Comparison of ENCODE assay signal across 20 cellular contexts in genomic region chr11:65401073-65401802, GRCh38. TPM values are rescaled to one million over a fixed set of nuclear protein-coding genes. Genes with fewer than 3 reads are reported as not detected.
A peak's percentile ranks its signal among the peaks of the same experiment; 100 is the strongest.
DNase-seq lines count a peak whose midpoint lies in the region; ATAC-seq and TF ChIP-seq lines count a peak whose summit lies in the region.
"Had no signal": no experiment of that assay in that cellular context is flagged by ENCODE, and none has a peak within 500 bp of the region (broad histone marks: within the 10 kb centered on the region; RNA-seq: fewer than 3 reads in every experiment).

No MANE protein-coding gene starts in this region.

- H2AFZ ChIP-seq in GM23338: no peak overlapping the region

- H3K27me3 Mint-ChIP-seq in GM23338 (ENCODE audit: insufficient read depth, low read depth, poor library complexity): peaks cover 9% of the 10 kb centered on the region
- H3K27me3 Mint-ChIP-seq: activated CD4-positive, alpha-beta T cell treated with anti-CD3 and anti-CD28 coated beads for 36 hours; CD4-positive, CD25-positive, alpha-beta regulatory T cell had no signal

- peaks cover 16% of the 10 kb centered on the region; the same call in 2 of the 3 replicates for H3K36me3 Mint-ChIP-seq in GM23338 (ENCODE audit: low read depth)
- H3K36me3 Mint-ChIP-seq in stimulated activated effector memory CD8-positive, alpha-beta T cell treated with anti-CD3 and anti-CD28 coated beads, Interleukin-12 subunit alpha, Interleukin-12 subunit beta, amount 100 ng/mL, for 72 hours: peaks cover 92% of the 10 kb centered on the region

- H3K27me3 ChIP-seq in GM23338 (ENCODE audit: insufficient read depth) (no peaks in the 10 kb centered on the region), tibial artery (no peaks in the 10 kb centered on the region)
- H3K27me3 ChIP-seq: cardiac muscle cell, neutrophil had no signal

- no peak overlapping the region; the same call in 1 of the 2 replicates for H3K27ac Mint-ChIP-seq in GM23338
- peak overlapping the region; percentile 65 for H3K27ac Mint-ChIP-seq in stimulated activated effector memory CD8-positive, alpha-beta T cell treated with anti-CD3 and anti-CD28 coated beads, Interleukin-12 subunit alpha, Interleukin-12 subunit beta, amount 100 ng/mL, for 72 hours
- H3K27ac Mint-ChIP-seq: activated CD4-positive, alpha-beta T cell treated with anti-CD3 and anti-CD28 coated beads for 36 hours; CD4-positive, CD25-positive, alpha-beta regulatory T cell had no signal

- H3K79me2 ChIP-seq in GM23338 (replicated peaks; ENCODE audit: insufficient read depth): no peaks in the 10 kb centered on the region

- ATAC-seq in GM23338 (peak; percentile 66), left colon (peak; percentile 50), GM18502 (IDR thresholded peaks at IDR 0.05; ENCODE audit: poor library complexity, unreplicated experiment) (no peak)
- no peak for ATAC-seq in stimulated activated effector memory CD8-positive, alpha-beta T cell treated with anti-CD3 and anti-CD28 coated beads, Interleukin-12 subunit alpha, Interleukin-12 subunit beta, amount 100 ng/mL, for 72 hours
- ATAC-seq: activated CD4-positive, alpha-beta T cell treated with anti-CD3 and anti-CD28 coated beads for 36 hours had no signal

- POLR2A ChIA-PET in RWPE1 (lab: Yijun Ruan, JAX; ENCODE audit: low non-redundant PET): no interaction called here

- no peak overlapping the region for H3K4me2 ChIP-seq in GM23338

- peaks cover 10% of the 10 kb centered on the region for H3K4me1 Mint-ChIP-seq in GM23338
- peaks cover 14% of the 10 kb centered on the region for H3K4me1 Mint-ChIP-seq in stimulated activated effector memory CD8-positive, alpha-beta T cell treated with anti-CD3 and anti-CD28 coated beads, Interleukin-12 subunit alpha, Interleukin-12 subunit beta, amount 100 ng/mL, for 72 hours

- H3K9me2 ChIP-seq in GM23338 (ENCODE audit: insufficient read depth): no peaks in the 10 kb centered on the region

- no peaks in the 10 kb centered on the region for H4K20me1 ChIP-seq in GM23338 (replicated peaks; ENCODE audit: insufficient read depth)

- H3K4me3 ChIP-seq in GM23338: no peak overlapping the region
- no peak overlapping the region for H3K4me3 ChIP-seq in tibial artery
- H3K4me3 ChIP-seq: cardiac muscle cell had no signal

- H3K36me3 ChIP-seq in GM23338 (ENCODE audit: insufficient read depth): no peaks in the 10 kb centered on the region
- peaks cover 32 to 97% (median 73%) of the 10 kb centered on the region in 3 donors for H3K36me3 ChIP-seq in tibial artery

- H3K4me1 ChIP-seq in GM23338 (ENCODE audit: insufficient read depth): 0 out of 2 replicates have a peak, but pooled peaks cover 6% of the 10 kb centered on the region
- H3K4me1 ChIP-seq in tibial artery: no peaks in the 10 kb centered on the region

- no peaks in the 10 kb centered on the region for H3F3A ChIP-seq in GM23338 (replicated peaks; ENCODE audit: low read depth)

- intact Hi-C loops in left colon (cut with DNase I, micrococcal nuclease) (no loop called here), tibial artery (cut with DNase I; ENCODE audit: low total_unique reads) (no loop called here)

- H3K27ac ChIP-seq in GM23338 (ENCODE audit: low read depth) (no peak overlapping the region), RWPE1 (peak overlapping the region; percentile 15), tibial artery (no peak overlapping the region)
- H3K27ac ChIP-seq: cardiac muscle cell, neutrophil had no signal

- H3K9me3 Mint-ChIP-seq in GM23338: no peaks in the 10 kb centered on the region
- no peaks in the 10 kb centered on the region for H3K9me3 Mint-ChIP-seq in stimulated activated effector memory CD8-positive, alpha-beta T cell treated with anti-CD3 and anti-CD28 coated beads, Interleukin-12 subunit alpha, Interleukin-12 subunit beta, amount 100 ng/mL, for 72 hours
- H3K9me3 Mint-ChIP-seq: CD4-positive, CD25-positive, alpha-beta regulatory T cell had no signal

- peak; percentile 49 for DNase-seq in GM23338 (ENCODE audit: low spot score)
- no peak for DNase-seq in RWPE1 (ENCODE audit: low spot score)
- no peak for DNase-seq in left colon
- no peak for DNase-seq in stimulated activated effector memory CD8-positive, alpha-beta T cell treated with anti-CD3 and anti-CD28 coated beads, Interleukin-12 subunit alpha, Interleukin-12 subunit beta, amount 100 ng/mL, for 72 hours (ENCODE audit: low spot score in 2 of 2)
- DNase-seq in NCI-H2107 treated with DMSO at 0.1 percent for 48 hours (lab: John Stamatoyannopoulos, UW; ENCODE audit: unreplicated experiment): no peak
- no peak for DNase-seq in tibial artery
- DNase-seq: activated CD4-positive, alpha-beta T cell treated with anti-CD3 and anti-CD28 coated beads for 36 hours; activated naive CD4-positive, alpha-beta T cell treated with anti-CD3 and anti-CD28 coated beads, Interleukin-2, amount 50 U/mL, for 16 hours; CD4-positive, CD25-positive, alpha-beta regulatory T cell; dermis blood vessel endothelial cell; GOT3; islet precursor cell; MV-4-11; NCI-H1694 treated with DMSO at 0.1 percent for 48 hours; NCI-H526; substantia nigra had no signal

- CTCF ChIA-PET in RWPE1 (lab: Yijun Ruan, JAX): interaction anchor here (0.7 to 2.5 kb wide), 2 partner anchors 14 kb away, joined by 5 to 7 read pairs; no protein-coding TSS in a partner anchor

- H3K4me3 Mint-ChIP-seq in GM23338: peak overlapping the region; percentile 36; the same call in 1 of the 3 replicates
- no peak overlapping the region for H3K4me3 Mint-ChIP-seq in stimulated activated effector memory CD8-positive, alpha-beta T cell treated with anti-CD3 and anti-CD28 coated beads, Interleukin-12 subunit alpha, Interleukin-12 subunit beta, amount 100 ng/mL, for 72 hours
- H3K4me3 Mint-ChIP-seq: activated CD4-positive, alpha-beta T cell treated with anti-CD3 and anti-CD28 coated beads for 36 hours; CD4-positive, CD25-positive, alpha-beta regulatory T cell had no signal

- H3K9me3 ChIP-seq in tibial artery: no peaks in the 10 kb centered on the region
- H3K9me3 ChIP-seq: neutrophil had no signal

- TF ChIP-seq CTCF in GM23338 (conservative IDR thresholded peaks at IDR 0.05; ENCODE audit: low read depth in 2 of 2): peak in 1 of 2 experiments; percentile 35; a peak in 2 of 4 replicates
- no peak for TF ChIP-seq CTCF in RWPE1 (conservative IDR thresholded peaks at IDR 0.05; ENCODE audit: low read depth)
- TF ChIP-seq CTCF in tibial artery (IDR thresholded peaks at IDR 0.05): no peak

TF ChIP-seq in GM23338, 12 proteins besides CTCF, POLR2A, EP300 and RAD21 (continues in another document):
- TF ChIP-seq ZNF114 (CRISPR knock-in tag; IDR thresholded peaks at IDR 0.05): no peak

RNA-seq across cellular contexts. Expression of gene FRMD8, which starts 14.8 kb away (rescaled TPM):
- 35.4 and 41.4 TPM in 2 replicates for total RNA-seq in GM23338 (2014; rRNA removed; shearing (Covaris generic))
- polyA plus RNA-seq in GM23338 (2016; fragmentation: Nextera tagmentation; extraction: Ambion mirVana): 6.2 and 7.0 TPM in 2 replicates
- total RNA-seq in left colon: 10 to 100 TPM; 38.1 to 42.2 TPM

RNA-seq across cellular contexts. Expression of gene SLC25A45, which starts 18.8 kb away (rescaled TPM):
- 0.10 and 0.35 TPM in 2 replicates for total RNA-seq in GM23338 (2014; rRNA removed; shearing (Covaris generic))
- 0.74 and 0.89 TPM in 2 replicates for polyA plus RNA-seq in GM23338 (2016; fragmentation: Nextera tagmentation; extraction: Ambion mirVana)
- total RNA-seq in left colon: 1 to 10 TPM; 5.8 to 8.4 TPM

RNA-seq across cellular contexts. Expression of gene NEAT1, which starts 21.4 kb away (rescaled TPM):
- 6.3 and 7.2 TPM in 2 replicates for total RNA-seq in GM23338 (2014; rRNA removed; shearing (Covaris generic))
- polyA plus RNA-seq in GM23338 (2016; fragmentation: Nextera tagmentation; extraction: Ambion mirVana): 3.6 and 5.3 TPM in 2 replicates
- total RNA-seq in left colon: 1,000 to 10,000 TPM in 1 of 2 donors, 100 to 1,000 TPM in 1; 818 to 1,135 TPM

RNA-seq across cellular contexts. Expression of gene TIGD3, which starts 46.7 kb away (rescaled TPM):
- 3.0 and 3.5 TPM in 2 replicates for total RNA-seq in GM23338 (2014; rRNA removed; shearing (Covaris generic))
- 1.2 and 1.5 TPM in 2 replicates for polyA plus RNA-seq in GM23338 (2016; fragmentation: Nextera tagmentation; extraction: Ambion mirVana)
- under 1 TPM; 0.20 to 0.61 TPM for total RNA-seq in left colon
- polyA plus RNA-seq: fibroblast of lung had no signal

Comparison
In these comparisons a context has a peak if more than half of its experiments do, and no peak if none do; other contexts are left out.
1. ATAC-seq: peak in GM23338 (single experiment) and left colon (single experiment); none in stimulated activated effector memory CD8-positive, alpha-beta T cell treated with anti-CD3 and anti-CD28 coated beads, Interleukin-12 subunit alpha, Interleukin-12 subunit beta, amount 100 ng/mL, for 72 hours (single experiment) and GM18502 (single experiment).
2. RNA of gene NEAT1, which starts 21.4 kb away (total RNA-seq): 818 to 1,135 TPM in left colon; 6.3 to 7.2 TPM in GM23338; every median in the first group is over 10 times any median in the second.